ENCODE assay signal across 9 cellular contexts in genomic region chrX:20382518-20383291, GRCh38.
DNase-seq lines count a peak whose midpoint lies in the region; ATAC-seq and TF ChIP-seq lines count a peak whose summit lies in the region.
"Had no signal": no experiment of that assay in that cellular context is flagged by ENCODE, and none has a peak within 500 bp of the region (broad histone marks: within the 10 kb centered on the region; RNA-seq: fewer than 3 reads in every experiment).

No MANE protein-coding gene starts in this region.

- no peaks in the 10 kb centered on the region for H3K9me3 Mint-ChIP-seq in natural killer cell treated with Interleukin-12 subunit alpha and Interleukin-12 subunit beta and Interleukin-15 and Interleukin-18, amount 100 ng/mL, for 72 hours
- H3K9me3 Mint-ChIP-seq in natural killer cell (no peaks in the 10 kb centered on the region), HFFc6 (no peaks in the 10 kb centered on the region)
- peaks cover 0 to 4% of the 10 kb centered on the region in 2 donors for H3K9me3 Mint-ChIP-seq in activated naive CD4-positive, alpha-beta T cell treated with anti-CD3 and anti-CD28 coated beads, Interleukin-2, amount 50 U/mL, for 72 hours
- no peaks in the 10 kb centered on the region for H3K9me3 Mint-ChIP-seq in stimulated activated naive CD8-positive, alpha-beta T cell treated with anti-CD3 and anti-CD28 coated beads, Interleukin-15, Interleukin-2, amounts not matched to agents 100 ng/mL and 50 ng/mL, for 24 hours
- peaks cover 4% of the 10 kb centered on the region for H3K9me3 Mint-ChIP-seq in stimulated activated memory B cell treated with anti-CD40 and anti-IgM and Interleukin-4, amounts not matched to agents 10 μg/mL and 1 μg/mL and 100 μg/mL, for 72 hours

- H3K36me3 Mint-ChIP-seq in natural killer cell treated with Interleukin-12 subunit alpha and Interleukin-12 subunit beta and Interleukin-15 and Interleukin-18, amount 100 ng/mL, for 72 hours: no peaks in the 10 kb centered on the region
- H3K36me3 Mint-ChIP-seq in natural killer cell (no peaks in the 10 kb centered on the region), HFFc6 (ENCODE audit: low read depth) (no peaks in the 10 kb centered on the region)
- H3K36me3 Mint-ChIP-seq in activated naive CD4-positive, alpha-beta T cell treated with anti-CD3 and anti-CD28 coated beads, Interleukin-2, amount 50 U/mL, for 72 hours: peaks cover 0 to 5% of the 10 kb centered on the region in 2 donors
- H3K36me3 Mint-ChIP-seq in stimulated activated naive CD8-positive, alpha-beta T cell treated with anti-CD3 and anti-CD28 coated beads, Interleukin-15, Interleukin-2, amounts not matched to agents 100 ng/mL and 50 ng/mL, for 24 hours (ENCODE audit: low read depth): no peaks in the 10 kb centered on the region
- H3K36me3 Mint-ChIP-seq in stimulated activated memory B cell treated with anti-CD40 and anti-IgM and Interleukin-4, amounts not matched to agents 10 μg/mL and 1 μg/mL and 100 μg/mL, for 72 hours: no peaks in the 10 kb centered on the region

- TF ChIP-seq CTCF in natural killer cell (IDR thresholded peaks at IDR 0.05) (no peak), HFFc6 (IDR thresholded peaks at IDR 0.05) (no peak)

- peak overlapping the region; percentile 30 for H3K4me3 Mint-ChIP-seq in natural killer cell treated with Interleukin-12 subunit alpha and Interleukin-12 subunit beta and Interleukin-15 and Interleukin-18, amount 100 ng/mL, for 72 hours
- H3K4me3 Mint-ChIP-seq in natural killer cell (no peak overlapping the region), HFFc6 (no peak overlapping the region)
- H3K4me3 Mint-ChIP-seq in stimulated activated naive CD8-positive, alpha-beta T cell treated with anti-CD3 and anti-CD28 coated beads, Interleukin-15, Interleukin-2, amounts not matched to agents 100 ng/mL and 50 ng/mL, for 24 hours: no peak overlapping the region
- no peak overlapping the region for H3K4me3 Mint-ChIP-seq in stimulated activated memory B cell treated with anti-CD40 and anti-IgM and Interleukin-4, amounts not matched to agents 10 μg/mL and 1 μg/mL and 100 μg/mL, for 72 hours

- intact Hi-C loops in natural killer cell (cut with micrococcal nuclease): no loop called here

- peaks cover 0 to 14% of the 10 kb centered on the region in 2 donors for H3K27me3 Mint-ChIP-seq in natural killer cell treated with Interleukin-12 subunit alpha and Interleukin-12 subunit beta and Interleukin-15 and Interleukin-18, amount 100 ng/mL, for 72 hours
- peaks cover 0 to 7% of the 10 kb centered on the region in 2 donors for H3K27me3 Mint-ChIP-seq in natural killer cell (ENCODE audit: low read depth in 2 of 2)
- no peaks in the 10 kb centered on the region for H3K27me3 Mint-ChIP-seq in stimulated activated naive CD8-positive, alpha-beta T cell treated with anti-CD3 and anti-CD28 coated beads, Interleukin-15, Interleukin-2, amounts not matched to agents 100 ng/mL and 50 ng/mL, for 24 hours
- peaks cover 1% of the 10 kb centered on the region; the same call in 1 of the 2 replicates for H3K27me3 Mint-ChIP-seq in HFFc6 (ENCODE audit: insufficient read depth)
- no peaks in the 10 kb centered on the region for H3K27me3 Mint-ChIP-seq in stimulated activated memory B cell treated with anti-CD40 and anti-IgM and Interleukin-4, amounts not matched to agents 10 μg/mL and 1 μg/mL and 100 μg/mL, for 72 hours

- peaks cover 8 to 23% of the 10 kb centered on the region in 2 donors for H3K4me1 Mint-ChIP-seq in natural killer cell treated with Interleukin-12 subunit alpha and Interleukin-12 subunit beta and Interleukin-15 and Interleukin-18, amount 100 ng/mL, for 72 hours (ENCODE audit: low read depth in 2 of 2)
- H3K4me1 Mint-ChIP-seq in natural killer cell (peaks cover 0 to 5% of the 10 kb centered on the region in 2 donors), HFFc6 (ENCODE audit: low read depth) (peaks cover 8% of the 10 kb centered on the region)
- H3K4me1 Mint-ChIP-seq in stimulated activated naive CD8-positive, alpha-beta T cell treated with anti-CD3 and anti-CD28 coated beads, Interleukin-15, Interleukin-2, amounts not matched to agents 100 ng/mL and 50 ng/mL, for 24 hours (ENCODE audit: low read depth): peaks cover 33% of the 10 kb centered on the region
- H3K4me1 Mint-ChIP-seq in stimulated activated memory B cell treated with anti-CD40 and anti-IgM and Interleukin-4, amounts not matched to agents 10 μg/mL and 1 μg/mL and 100 μg/mL, for 72 hours: peaks cover 7% of the 10 kb centered on the region

- no peak for DNase-seq in natural killer cell treated with Interleukin-12 subunit alpha and Interleukin-12 subunit beta and Interleukin-15 and Interleukin-18, amount 100 ng/mL, for 72 hours (ENCODE audit: low spot score)
- no peak for DNase-seq in natural killer cell
- DNase-seq in activated naive CD4-positive, alpha-beta T cell treated with anti-CD3 and anti-CD28 coated beads, Interleukin-2, amount 50 U/mL, for 72 hours (ENCODE audit: low spot score in 2 of 2): no peak
- no peak for DNase-seq in HFFc6
- DNase-seq in NCI-H82 treated with DMSO at 0.1 percent for 48 hours (lab: John Stamatoyannopoulos, UW; ENCODE audit: unreplicated experiment): no peak
- DNase-seq: NCI-H1092 had no signal

- no peak overlapping the region for H3K27ac Mint-ChIP-seq in natural killer cell treated with Interleukin-12 subunit alpha and Interleukin-12 subunit beta and Interleukin-15 and Interleukin-18, amount 100 ng/mL, for 72 hours
- H3K27ac Mint-ChIP-seq in natural killer cell: peak overlapping the region in 1 of 2 donors; percentile 23
- peak overlapping the region in 1 of 2 donors; percentile 54 for H3K27ac Mint-ChIP-seq in activated naive CD4-positive, alpha-beta T cell treated with anti-CD3 and anti-CD28 coated beads, Interleukin-2, amount 50 U/mL, for 72 hours
- peak overlapping the region; percentile 79 for H3K27ac Mint-ChIP-seq in stimulated activated naive CD8-positive, alpha-beta T cell treated with anti-CD3 and anti-CD28 coated beads, Interleukin-15, Interleukin-2, amounts not matched to agents 100 ng/mL and 50 ng/mL, for 24 hours
- no peak overlapping the region for H3K27ac Mint-ChIP-seq in HFFc6
- no peak overlapping the region for H3K27ac Mint-ChIP-seq in stimulated activated memory B cell treated with anti-CD40 and anti-IgM and Interleukin-4, amounts not matched to agents 10 μg/mL and 1 μg/mL and 100 μg/mL, for 72 hours

- ATAC-seq in natural killer cell treated with Interleukin-12 subunit alpha and Interleukin-12 subunit beta and Interleukin-15 and Interleukin-18, amount 100 ng/mL, for 72 hours: peak; percentile 56 to 58
- ATAC-seq in natural killer cell (no peak), HG03460 (IDR thresholded peaks at IDR 0.05; ENCODE audit: unreplicated experiment) (peak; percentile 48)
- ATAC-seq in activated naive CD4-positive, alpha-beta T cell treated with anti-CD3 and anti-CD28 coated beads, Interleukin-2, amount 50 U/mL, for 72 hours: peak; percentile 47 to 55
- ATAC-seq in stimulated activated memory B cell treated with anti-CD40 and anti-IgM and Interleukin-4, amounts not matched to agents 10 μg/mL and 1 μg/mL and 100 μg/mL, for 72 hours: no peak

Comparison
In these comparisons a context has a peak if more than half of its experiments do, and no peak if none do; other contexts are left out.
1. ATAC-seq: peak in natural killer cell treated with Interleukin-12 subunit alpha and Interleukin-12 subunit beta and Interleukin-15 and Interleukin-18, amount 100 ng/mL, for 72 hours (2 of 2), HG03460 (single experiment) and activated naive CD4-positive, alpha-beta T cell treated with anti-CD3 and anti-CD28 coated beads, Interleukin-2, amount 50 U/mL, for 72 hours (2 of 2); none in natural killer cell (0 of 3) and stimulated activated memory B cell treated with anti-CD40 and anti-IgM and Interleukin-4, amounts not matched to agents 10 μg/mL and 1 μg/mL and 100 μg/mL, for 72 hours (single experiment).